ENCODE assay signal across 22 cellular contexts in the genomic region with DNA sequence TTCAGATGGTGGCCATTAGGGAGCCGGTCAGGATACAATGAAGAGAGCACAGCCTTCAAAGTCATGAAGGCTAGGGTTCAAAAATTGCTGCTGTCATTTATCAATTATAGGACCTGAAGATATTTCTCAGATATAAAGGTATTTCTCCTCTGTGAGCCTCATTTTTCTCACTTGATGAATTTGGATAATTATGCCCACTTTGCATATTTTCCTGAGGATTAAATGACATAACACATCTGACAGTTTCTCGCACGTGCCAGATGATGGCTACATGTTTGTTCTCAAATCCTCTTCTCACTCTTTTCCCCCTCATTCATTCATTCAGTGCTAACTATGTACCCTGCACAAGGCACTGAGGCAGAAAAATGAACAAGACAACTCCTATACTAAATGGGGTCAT.
A peak's percentile ranks its signal among the peaks of the same experiment; 100 is the strongest.
DNase-seq lines count a peak whose midpoint lies in the region; ATAC-seq, FAIRE-seq and TF ChIP-seq lines count a peak whose summit lies in the region.
"Had no signal": no experiment of that assay in that cellular context is flagged by ENCODE, and none has a peak within 500 bp of the region (broad histone marks: within the 10 kb centered on the region; RNA-seq: fewer than 3 reads in every experiment).

No MANE protein-coding gene starts in this region.

- H3K4me1 ChIP-seq in A549, result no peaks in the 10 kb centered on the region
- H3K4me1 ChIP-seq in IMR-90 (ENCODE audit: control insufficient read depth, insufficient read depth, low read length), result peaks cover 2% of the 10 kb centered on the region; the same call in 1 of the 2 replicates
- H3K4me1 ChIP-seq: BLaER1 treated with 17β-estradiol and CSF1 and Interleukin-3, amounts not matched to agents 10 nM and 100 nM had no signal

- no peak overlapping the region for H2AK5ac ChIP-seq in IMR-90 (ENCODE audit: low read depth, low read length)

- H2AK9ac ChIP-seq in IMR-90 (replicated peaks; ENCODE audit: low read depth, low read length, poor library complexity), result no peak overlapping the region

- no peak overlapping the region for H2AFZ ChIP-seq in IMR-90 (replicated peaks; ENCODE audit: low read length, poor library complexity)

- TF ChIP-seq EP300 in A549 (IDR thresholded peaks at IDR 0.05), result no peak

- no peak overlapping the region for H3K4ac ChIP-seq in IMR-90 (ENCODE audit: low read depth, low read length)

- no peak overlapping the region for H4K8ac ChIP-seq in IMR-90 (ENCODE audit: low read depth in 2 of 2, low read length in 2 of 2)

- H2BK120ac ChIP-seq in IMR-90 (ENCODE audit: low read depth, low read length), result no peak overlapping the region

- TF ChIP-seq CTCF in A549 (IDR thresholded peaks at IDR 0.05) (no peak), IMR-90 (conservative IDR thresholded peaks at IDR 0.05; ENCODE audit: low read depth, low read length) (no peak), VCaP (conservative IDR thresholded peaks at IDR 0.05) (no peak)

- H2BK20ac ChIP-seq in IMR-90 (ENCODE audit: low read depth, low read length), result no peak overlapping the region

- H3K9ac ChIP-seq in IMR-90 (ENCODE audit: low read depth, low read length), result no peak overlapping the region
- H3K9ac ChIP-seq: BLaER1 treated with 17β-estradiol and CSF1 and Interleukin-3, amounts not matched to agents 10 nM and 100 nM had no signal

- TF ChIP-seq POLR2A in A549 (IDR thresholded peaks at IDR 0.05; ENCODE audit: low read length), result no peak
- no peak for TF ChIP-seq POLR2A in IMR-90 (IDR thresholded peaks at IDR 0.05; ENCODE audit: low read depth, low read length)

- no peaks in the 10 kb centered on the region; the same call in 1 of the 2 replicates for H3K9me1 ChIP-seq in IMR-90 (ENCODE audit: insufficient read depth, low read length)

- H3K18ac ChIP-seq in IMR-90 (ENCODE audit: low read depth, low read length), result no peak overlapping the region

- TF ChIP-seq RAD21 in A549 (conservative IDR thresholded peaks at IDR 0.05 in 1 of 2, IDR thresholded peaks at IDR 0.05 in 1 of 2), result no peak
- no peak for TF ChIP-seq RAD21 in IMR-90 (IDR thresholded peaks at IDR 0.05; ENCODE audit: low read length)

- intact Hi-C loops in IMR-90 (cut with micrococcal nuclease), result no loop called here

- in situ Hi-C loops in IMR-90 (cut with MboI; ENCODE audit: low sequenced_read_pairs), result no loop called here

- H3K9me3 ChIP-seq in A549, result no peaks in the 10 kb centered on the region
- H3K9me3 ChIP-seq in IMR-90 (ENCODE audit: control insufficient read depth, insufficient read depth, low read length), result no peaks in the 10 kb centered on the region
- H3K9me3 ChIP-seq: BLaER1 treated with 17β-estradiol and CSF1 and Interleukin-3, amounts not matched to agents 10 nM and 100 nM had no signal

- CTCF ChIA-PET in A549 (lab: Yijun Ruan, JAX) (no interaction called here), IMR-90 (lab: Yijun Ruan, JAX) (no interaction called here)

- H3K14ac ChIP-seq in IMR-90 (replicated peaks; ENCODE audit: low read depth, low read length), result no peak overlapping the region

- H4K20me1 ChIP-seq in IMR-90 (ENCODE audit: insufficient read depth, low read length), result no peaks in the 10 kb centered on the region
- H4K20me1 ChIP-seq: BLaER1 treated with 17β-estradiol and CSF1 and Interleukin-3, amounts not matched to agents 10 nM and 100 nM had no signal

- no peak overlapping the region for H2BK15ac ChIP-seq in IMR-90 (ENCODE audit: low read depth, low read length)

- dilution Hi-C loops in IMR-90 (cut with HindIII; ENCODE audit: low sequenced_read_pairs, unreplicated experiment), result no loop called here

- DNase-seq in A549 (ENCODE audit: low read depth in 1 of 2, low spot score in 1 of 2), result no peak
- no peak for DNase-seq in IMR-90
- no peak for DNase-seq in effector CD8-positive, alpha-beta T cell (lab: John Stamatoyannopoulos, UW)
- DNase-seq in COR-L47 (lab: John Stamatoyannopoulos, UW), result no peak
- DNase-seq: 8988T; AML-193; CD4-positive, alpha-beta T cell; CD8-positive, alpha-beta T cell; DMS 273 treated with DMSO at 0.1 percent for 48 hours; DMS153; DMS53; DMS79; DND-41; EL; GDM1 had no signal

- no TSS peak for BruUV-seq in IMR-90 (replicated peaks; lab: Mats Ljungman, UMichigan)

- no peak overlapping the region for H3K56ac ChIP-seq in IMR-90 (ENCODE audit: extremely low read depth, insufficient read depth, low read length)

- no peak for ATAC-seq in A549
- ATAC-seq in IMR-90 (ENCODE audit: low read depth), result no peak
- ATAC-seq: CD8-positive, alpha-beta T cell; GM12878 had no signal

- FAIRE-seq in A549 (lab: Jason Lieb, UNC), result no peak
- FAIRE-seq: A204.1, GM12878, GM12892, GM18507 had no signal

- no peaks in the 10 kb centered on the region for H3K79me1 ChIP-seq in IMR-90 (ENCODE audit: low read depth in 1 of 2, low read length in 2 of 2)

- H3K4me2 ChIP-seq in A549 (no peak overlapping the region), IMR-90 (ENCODE audit: low read depth, low read length) (no peak overlapping the region)
- H3K4me2 ChIP-seq: BLaER1 treated with 17β-estradiol and CSF1 and Interleukin-3, amounts not matched to agents 10 nM and 100 nM had no signal

- no peak overlapping the region for H2BK5ac ChIP-seq in IMR-90 (ENCODE audit: low read depth, low read length, poor library complexity, severe bottlenecking)

- H3K4me3 ChIP-seq in A549 (no peak overlapping the region), IMR-90 (ENCODE audit: insufficient read depth, low read depth, low read length) (no peak overlapping the region)
- H3K4me3 ChIP-seq: BLaER1 treated with 17β-estradiol and CSF1 and Interleukin-3, amounts not matched to agents 10 nM and 100 nM; GM12878 had no signal

- WGBS in A549 (ENCODE audit: missing lambda C conversion rate), result 45% methylated on average over 3 of the region's 3 CpGs
- WGBS in IMR-90 (ENCODE audit: extremely low coverage in 2 of 2, insufficient read length in 1 of 2), 2 experiments, result no CpG with 5 or more reads among the region's 3 CpGs

- H4K91ac ChIP-seq in IMR-90 (ENCODE audit: insufficient read depth, low read depth, low read length), result no peak overlapping the region

- H4K5ac ChIP-seq in IMR-90 (ENCODE audit: low read depth, low read length), result no peak overlapping the region

- H3K27me3 ChIP-seq in IMR-90 (ENCODE audit: control insufficient read depth, insufficient read depth, low read length), result no peaks in the 10 kb centered on the region
- H3K27me3 ChIP-seq: BLaER1 treated with 17β-estradiol and CSF1 and Interleukin-3, amounts not matched to agents 10 nM and 100 nM had no signal

- POLR2A ChIA-PET in A549 (lab: Yijun Ruan, JAX), result no interaction called here
- POLR2A ChIA-PET in IMR-90 (lab: Charles Lee; ENCODE audit: unreplicated experiment), result no interaction called here

- H3K27ac ChIP-seq in A549 (no peak overlapping the region), IMR-90 (ENCODE audit: insufficient read depth, low read length) (no peak overlapping the region), VCaP (peak overlapping the region; percentile 77; the same call in 1 of the 2 replicates)
- H3K27ac ChIP-seq: BLaER1 treated with 17β-estradiol and CSF1 and Interleukin-3, amounts not matched to agents 10 nM and 100 nM; C4-2B had no signal

- H3K23ac ChIP-seq in IMR-90 (ENCODE audit: low read depth, low read length), result no peak overlapping the region

- H3K36me3 ChIP-seq in IMR-90 (ENCODE audit: control insufficient read depth, insufficient read depth, low read length), result no peaks in the 10 kb centered on the region
- H3K36me3 ChIP-seq: BLaER1 treated with 17β-estradiol and CSF1 and Interleukin-3, amounts not matched to agents 10 nM and 100 nM had no signal

TF ChIP-seq in A549, 52 proteins besides CTCF, POLR2A, EP300 and RAD21:
- TF ChIP-seq MAFK (IDR thresholded peaks at IDR 0.05; ENCODE audit: partially characterized antibody) (peak; percentile 54), SMC3 (IDR thresholded peaks at IDR 0.05) (no peak)
- TF ChIP-seq, protein P1, sequence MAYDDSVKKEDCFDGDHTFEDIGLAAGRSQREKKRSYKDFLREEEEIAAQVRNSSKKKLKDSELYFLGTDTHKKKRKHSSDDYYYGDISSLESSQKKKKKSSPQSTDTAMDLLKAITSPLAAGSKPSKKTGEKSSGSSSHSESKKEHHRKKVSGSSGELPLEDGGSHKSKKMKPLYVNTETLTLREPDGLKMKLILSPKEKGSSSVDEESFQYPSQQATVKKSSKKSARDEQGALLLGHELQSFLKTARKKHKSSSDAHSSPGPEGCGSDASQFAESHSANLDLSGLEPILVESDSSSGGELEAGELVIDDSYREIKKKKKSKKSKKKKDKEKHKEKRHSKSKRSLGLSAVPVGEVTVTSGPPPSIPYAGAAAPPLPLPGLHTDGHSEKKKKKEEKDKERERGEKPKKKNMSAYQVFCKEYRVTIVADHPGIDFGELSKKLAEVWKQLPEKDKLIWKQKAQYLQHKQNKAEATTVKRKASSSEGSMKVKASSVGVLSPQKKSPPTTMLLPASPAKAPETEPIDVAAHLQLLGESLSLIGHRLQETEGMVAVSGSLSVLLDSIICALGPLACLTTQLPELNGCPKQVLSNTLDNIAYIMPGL (CRISPR knock-in tag; IDR thresholded peaks at IDR 0.05; ENCODE audit: borderline replicate concordance), result no peak

TF ChIP-seq in IMR-90, 13 proteins besides CTCF, POLR2A, EP300 and RAD21:
- TF ChIP-seq MAFK (IDR thresholded peaks at IDR 0.05; ENCODE audit: low read depth, low read length), result peak; percentile 47
- TF ChIP-seq, protein P2, sequence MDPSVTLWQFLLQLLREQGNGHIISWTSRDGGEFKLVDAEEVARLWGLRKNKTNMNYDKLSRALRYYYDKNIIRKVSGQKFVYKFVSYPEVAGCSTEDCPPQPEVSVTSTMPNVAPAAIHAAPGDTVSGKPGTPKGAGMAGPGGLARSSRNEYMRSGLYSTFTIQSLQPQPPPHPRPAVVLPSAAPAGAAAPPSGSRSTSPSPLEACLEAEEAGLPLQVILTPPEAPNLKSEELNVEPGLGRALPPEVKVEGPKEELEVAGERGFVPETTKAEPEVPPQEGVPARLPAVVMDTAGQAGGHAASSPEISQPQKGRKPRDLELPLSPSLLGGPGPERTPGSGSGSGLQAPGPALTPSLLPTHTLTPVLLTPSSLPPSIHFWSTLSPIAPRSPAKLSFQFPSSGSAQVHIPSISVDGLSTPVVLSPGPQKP (IDR thresholded peaks at IDR 0.05; ENCODE audit: borderline replicate concordance, low read depth, low read length), result no peak
